16 cellular contexts compared by ENCODE assay signal in genomic region chr19:4446801-4447200, GRCh38. TPM values are rescaled to one million over a fixed set of nuclear protein-coding genes. Genes with fewer than 3 reads are reported as not detected.
DNase-seq lines count a peak whose midpoint lies in the region; ATAC-seq, FAIRE-seq and TF ChIP-seq lines count a peak whose summit lies in the region.
"Had no signal": no experiment of that assay in that cellular context is flagged by ENCODE, and none has a peak within 500 bp of the region (broad histone marks: within the 10 kb centered on the region; RNA-seq: fewer than 3 reads in every experiment).

No MANE protein-coding gene starts in this region.

- H3K27me3 ChIP-seq in IMR-90 (ENCODE audit: control insufficient read depth, insufficient read depth, low read length) (no peaks in the 10 kb centered on the region), H1 (replicated peaks in 1 of 4; ENCODE audit: control insufficient read depth in 3 of 4, extremely low read depth in 1 of 4, insufficient read depth in 3 of 4, low read length in 3 of 4) (no peaks in the 10 kb centered on the region), osteoblast (ENCODE audit: insufficient read depth, low read length) (no peaks in the 10 kb centered on the region), GM23248 (replicated peaks; ENCODE audit: insufficient read depth) (no peaks in the 10 kb centered on the region)
- H3K27me3 ChIP-seq: BLaER1 treated with 17β-estradiol and CSF1 and Interleukin-3, amounts not matched to agents 10 nM and 100 nM had no signal

- CTCF ChIA-PET in IMR-90 (lab: Yijun Ruan, JAX), result no interaction called here
- CTCF ChIA-PET in H1 (lab: Charles Lee; ENCODE audit: partially characterized antibody), result interaction anchor here (1.1 to 1.2 kb wide), 2 partner anchors 18 to 186 kb away, joined by 3 to 4 read pairs; no protein-coding TSS in a partner anchor

- FAIRE-seq in H1 (lab: Jason Lieb, UNC), result no peak
- FAIRE-seq: GM12878, HTR-8/SVneo had no signal

- WGBS in IMR-90 (ENCODE audit: extremely low coverage in 2 of 2, insufficient read length in 1 of 2), 2 experiments, result 50% methylated on average over 1 of the region's 10 CpGs; no CpG with 5 or more reads in 1 of the 2 experiments
- 85% methylated on average over 10 of the region's 10 CpGs; no CpG with 5 or more reads in 1 of the 2 experiments for WGBS in H1 (ENCODE audit: extremely low coverage in 1 of 2, insufficient coverage in 1 of 2, insufficient read length in 1 of 2, insufficient replicate concordance in 2 of 2, low coverage in 1 of 2, low lambda C conversion rate in 2 of 2, missing lambda C conversion rate in 1 of 2), 2 experiments
- WGBS in GM23248 (ENCODE audit: low coverage in 1 of 2, low lambda C conversion rate in 2 of 2, missing lambda C conversion rate in 2 of 2), 2 experiments, result 72 to 76% methylated on average over 10 of the region's 10 CpGs

- POLR2A ChIA-PET in IMR-90 (lab: Charles Lee; ENCODE audit: unreplicated experiment) (no interaction called here), H1 (lab: Charles Lee; ENCODE audit: partially characterized antibody) (interaction anchor here (0.9 to 58.1 kb wide), 6 partner anchors 9 to 143 kb away, joined by 3 to 1590 read pairs (median 3); partner anchors contain the start of genes CHAF1A, FSD1, SH3GL1 and UBXN6)

- H3K4me3 ChIP-seq in IMR-90 (ENCODE audit: insufficient read depth, low read depth, low read length) (no peak overlapping the region), H1 (ENCODE audit: extremely low read depth in 1 of 4, insufficient read depth in 2 of 4, low read depth in 3 of 4, low read length in 4 of 4) (no peak overlapping the region), osteoblast (ENCODE audit: insufficient read depth, low read length) (no peak overlapping the region), GM23248 (no peak overlapping the region)
- H3K4me3 ChIP-seq: BLaER1 treated with 17β-estradiol and CSF1 and Interleukin-3, amounts not matched to agents 10 nM and 100 nM; GM12878 had no signal

- H3K9me3 ChIP-seq in IMR-90 (ENCODE audit: control insufficient read depth, insufficient read depth, low read length) (no peaks in the 10 kb centered on the region), H1 (ENCODE audit: insufficient read depth in 2 of 2, low read depth in 1 of 2, low read length in 1 of 2) (no peaks in the 10 kb centered on the region), osteoblast (ENCODE audit: low read depth, low read length) (no peaks in the 10 kb centered on the region), GM23248 (ENCODE audit: low read depth) (no peaks in the 10 kb centered on the region)
- H3K9me3 ChIP-seq: BLaER1 treated with 17β-estradiol and CSF1 and Interleukin-3, amounts not matched to agents 10 nM and 100 nM had no signal

- no peak overlapping the region for H2BK12ac ChIP-seq in H1 (ENCODE audit: low read depth, low read length)

- H4K20me1 ChIP-seq in IMR-90 (ENCODE audit: insufficient read depth, low read length) (peaks cover 10% of the 10 kb centered on the region; the same call in 1 of the 2 replicates), H1 (replicated peaks in 1 of 2; ENCODE audit: control insufficient read depth in 1 of 2, insufficient read depth in 2 of 2, low read length in 2 of 2) (peaks cover 13 to 32% of the 10 kb centered on the region in 2 experiments), osteoblast (ENCODE audit: insufficient read depth, low read length) (peaks cover 17% of the 10 kb centered on the region), GM23248 (ENCODE audit: insufficient read depth) (no peaks in the 10 kb centered on the region)

- H2BK20ac ChIP-seq in IMR-90 (ENCODE audit: low read depth, low read length) (no peak overlapping the region), H1 (ENCODE audit: low read length) (no peak overlapping the region)

- no peak for TF ChIP-seq EP300 in H1 (IDR thresholded peaks at IDR 0.05; ENCODE audit: borderline replicate concordance in 1 of 2, low read depth in 2 of 2, low read length in 2 of 2)

- H3K23me2 ChIP-seq in H1 (ENCODE audit: low read depth, low read length), result no peaks in the 10 kb centered on the region

- no peak overlapping the region for H3K27ac ChIP-seq in IMR-90 (ENCODE audit: insufficient read depth, low read length)
- H3K27ac ChIP-seq in H1 (ENCODE audit: low read depth, low read length), result no peak overlapping the region
- no peak overlapping the region for H3K27ac ChIP-seq in osteoblast (ENCODE audit: low read depth, low read length)
- H3K27ac ChIP-seq in GM23248, result no peak overlapping the region
- H3K27ac ChIP-seq: BLaER1 treated with 17β-estradiol and CSF1 and Interleukin-3, amounts not matched to agents 10 nM and 100 nM had no signal

- H3K4me2 ChIP-seq in IMR-90 (ENCODE audit: low read depth, low read length), result no peak overlapping the region
- H3K4me2 ChIP-seq in H1 (ENCODE audit: insufficient read depth in 1 of 2, low read depth in 2 of 2, low read length in 2 of 2), result no peak overlapping the region
- H3K4me2 ChIP-seq in osteoblast (ENCODE audit: insufficient read depth, low read length), result no peak overlapping the region
- no peak overlapping the region for H3K4me2 ChIP-seq in GM23248 (ENCODE audit: unreplicated experiment)
- H3K4me2 ChIP-seq: BLaER1 treated with 17β-estradiol and CSF1 and Interleukin-3, amounts not matched to agents 10 nM and 100 nM had no signal

- no peaks in the 10 kb centered on the region for H3K9me3 Mint-ChIP-seq in stimulated activated naive CD8-positive, alpha-beta T cell treated with anti-CD3 and anti-CD28 coated beads, Interleukin-15, amount 100 ng/mL, for 72 hours
- H3K9me3 Mint-ChIP-seq: CD4-positive, CD25-positive, alpha-beta regulatory T cell had no signal

- H3K79me2 ChIP-seq in H1 (ENCODE audit: control insufficient read depth in 1 of 2, insufficient read depth in 2 of 2, low read length in 2 of 2), result no peaks in the 10 kb centered on the region
- peaks cover 8% of the 10 kb centered on the region for H3K79me2 ChIP-seq in osteoblast (ENCODE audit: insufficient read depth, low read length)
- peaks cover 23% of the 10 kb centered on the region for H3K79me2 ChIP-seq in GM23248 (ENCODE audit: insufficient read depth)

- in situ Hi-C loops in IMR-90 (cut with MboI; ENCODE audit: low sequenced_read_pairs) (no loop called here), GM23248 (cut with MboI) (no loop called here)

- intact Hi-C loops in IMR-90 (cut with micrococcal nuclease), result no loop called here

- H3K14ac ChIP-seq in IMR-90 (replicated peaks; ENCODE audit: low read depth, low read length), result no peak overlapping the region
- H3K14ac ChIP-seq in H1 (ENCODE audit: insufficient read length), result no peak overlapping the region

- no peak overlapping the region for H3K4me3 Mint-ChIP-seq in stimulated activated naive CD8-positive, alpha-beta T cell treated with anti-CD3 and anti-CD28 coated beads, Interleukin-15, amount 100 ng/mL, for 72 hours
- H3K4me3 Mint-ChIP-seq: CD4-positive, CD25-positive, alpha-beta regulatory T cell had no signal

- H3K4me1 Mint-ChIP-seq in stimulated activated naive CD8-positive, alpha-beta T cell treated with anti-CD3 and anti-CD28 coated beads, Interleukin-15, amount 100 ng/mL, for 72 hours, result peaks cover 9% of the 10 kb centered on the region

- H3K27me3 Mint-ChIP-seq in stimulated activated naive CD8-positive, alpha-beta T cell treated with anti-CD3 and anti-CD28 coated beads, Interleukin-15, amount 100 ng/mL, for 72 hours, result no peaks in the 10 kb centered on the region
- H3K27me3 Mint-ChIP-seq: CD4-positive, CD25-positive, alpha-beta regulatory T cell had no signal

- DNase-seq in stimulated activated naive CD8-positive, alpha-beta T cell treated with anti-CD3 and anti-CD28 coated beads, Interleukin-15, Interleukin-2, amounts not matched to agents 100 U/mL and 50 U/mL, for 24 hours, result no peak
- DNase-seq in stimulated activated naive CD8-positive, alpha-beta T cell treated with anti-CD3 and anti-CD28 coated beads, Interleukin-15, amount 100 ng/mL, for 72 hours, result no peak
- DNase-seq in IMR-90 (no peak), H1 (ENCODE audit: low read depth in 1 of 2, low spot score in 2 of 2) (no peak), osteoblast (ENCODE audit: insufficient read length, low spot score, missing footprints) (peak; percentile 76), GM23248 (no peak)
- DNase-seq: ACHN; CD4-positive, CD25-positive, alpha-beta regulatory T cell; DMS 273 treated with DMSO at 0.1 percent for 48 hours; KBM-7 had no signal

- H4K91ac ChIP-seq in IMR-90 (ENCODE audit: insufficient read depth, low read depth, low read length) (no peak overlapping the region), H1 (replicated peaks; ENCODE audit: insufficient read length, low read length) (no peak overlapping the region)

- H3K4ac ChIP-seq in IMR-90 (ENCODE audit: low read depth, low read length) (no peak overlapping the region), H1 (replicated peaks; ENCODE audit: insufficient read length, low read depth, low read length) (no peak overlapping the region)

- TF ChIP-seq POLR2A in IMR-90 (IDR thresholded peaks at IDR 0.05; ENCODE audit: low read depth, low read length) (no peak), H1 (IDR thresholded peaks at IDR 0.05; ENCODE audit: control extremely low read depth in 1 of 2, low read depth in 2 of 2, low read length in 2 of 2) (no peak)

- no peaks in the 10 kb centered on the region for H3K9me2 ChIP-seq in GM23248 (ENCODE audit: insufficient read depth)

- no peak overlapping the region for H2BK5ac ChIP-seq in IMR-90 (ENCODE audit: low read depth, low read length, poor library complexity, severe bottlenecking)
- no peak overlapping the region for H2BK5ac ChIP-seq in H1 (ENCODE audit: low read depth, low read length)

- H3K56ac ChIP-seq in IMR-90 (ENCODE audit: extremely low read depth, insufficient read depth, low read length) (no peak overlapping the region), H1 (replicated peaks; ENCODE audit: insufficient read length, low read depth, low read length) (no peak overlapping the region)

- dilution Hi-C loops in IMR-90 (cut with HindIII; ENCODE audit: low sequenced_read_pairs, unreplicated experiment), result no loop called here

- H2AFZ ChIP-seq in IMR-90 (replicated peaks; ENCODE audit: low read length, poor library complexity) (peak overlapping the region; percentile 32), H1 (ENCODE audit: low read length) (no peak overlapping the region), osteoblast (ENCODE audit: low read length) (no peak overlapping the region), GM23248 (no peak overlapping the region)

- H3K27ac Mint-ChIP-seq in stimulated activated naive CD8-positive, alpha-beta T cell treated with anti-CD3 and anti-CD28 coated beads, Interleukin-15, amount 100 ng/mL, for 72 hours, result peak overlapping the region in 1 of 2 donors; percentile 67
- H3K27ac Mint-ChIP-seq: CD4-positive, CD25-positive, alpha-beta regulatory T cell had no signal

- no peaks in the 10 kb centered on the region; the same call in 1 of the 2 replicates for H3F3A ChIP-seq in GM23248 (ENCODE audit: insufficient read depth)

- peaks cover 0 to 30% of the 10 kb centered on the region in 2 experiments; a peak in 3 of 4 replicates for H3K79me1 ChIP-seq in IMR-90 (ENCODE audit: low read depth in 1 of 2, low read length in 2 of 2)
- no peaks in the 10 kb centered on the region; the same call in 1 of the 2 replicates for H3K79me1 ChIP-seq in H1 (ENCODE audit: low read depth, low read length)

- H4K5ac ChIP-seq in IMR-90 (ENCODE audit: low read depth, low read length) (no peak overlapping the region), H1 (ENCODE audit: insufficient read length, low read depth, low read length) (no peak overlapping the region)

- H3K23ac ChIP-seq in IMR-90 (ENCODE audit: low read depth, low read length) (no peak overlapping the region), H1 (ENCODE audit: insufficient read length) (no peak overlapping the region)

- H3K9ac ChIP-seq in IMR-90 (ENCODE audit: low read depth, low read length) (no peak overlapping the region), H1 (replicated peaks in 1 of 4; ENCODE audit: extremely low read depth in 1 of 4, low read depth in 3 of 4, low read length in 3 of 4) (no peak overlapping the region), GM23248 (no peak overlapping the region)
- H3K9ac ChIP-seq: BLaER1 treated with 17β-estradiol and CSF1 and Interleukin-3, amounts not matched to agents 10 nM and 100 nM had no signal

- BruUV-seq in IMR-90 (replicated peaks; lab: Mats Ljungman, UMichigan), result no TSS peak

- H3K4me1 ChIP-seq in IMR-90 (ENCODE audit: control insufficient read depth, insufficient read depth, low read length) (no peaks in the 10 kb centered on the region; the same call in 1 of the 2 replicates), H1 (replicated peaks in 1 of 4; ENCODE audit: control insufficient read depth in 3 of 4, insufficient read depth in 4 of 4, low read length in 3 of 4) (peaks cover 0 to 2% (median 0%) of the 10 kb centered on the region in 4 experiments; a peak in 4 of 7 replicates), osteoblast (ENCODE audit: insufficient read depth, low read length) (no peaks in the 10 kb centered on the region), GM23248 (ENCODE audit: insufficient read depth) (no peaks in the 10 kb centered on the region)

- ATAC-seq in stimulated activated naive CD8-positive, alpha-beta T cell treated with anti-CD3 and anti-CD28 coated beads, Interleukin-15, Interleukin-2, amounts not matched to agents 100 U/mL and 50 U/mL, for 24 hours, result peak; percentile 10
- ATAC-seq in stimulated activated naive CD8-positive, alpha-beta T cell treated with anti-CD3 and anti-CD28 coated beads, Interleukin-15, amount 100 ng/mL, for 72 hours, result no peak
- ATAC-seq in IMR-90 (ENCODE audit: low read depth) (no peak), HG02759 (IDR thresholded peaks at IDR 0.05; ENCODE audit: unreplicated experiment) (no peak), GM21529 (IDR thresholded peaks at IDR 0.05; ENCODE audit: unreplicated experiment) (no peak)
- ATAC-seq: GM12878, HCT116 had no signal

- H2AK5ac ChIP-seq in IMR-90 (ENCODE audit: low read depth, low read length), result no peak overlapping the region
- no peak overlapping the region for H2AK5ac ChIP-seq in H1 (ENCODE audit: low read depth, low read length)

- no peaks in the 10 kb centered on the region for H3K9me1 ChIP-seq in IMR-90 (ENCODE audit: insufficient read depth, low read length)

- H2BK120ac ChIP-seq in IMR-90 (ENCODE audit: low read depth, low read length), result no peak overlapping the region
- no peak overlapping the region for H2BK120ac ChIP-seq in H1 (replicated peaks; ENCODE audit: low read depth, low read length)

- H2BK15ac ChIP-seq in IMR-90 (ENCODE audit: low read depth, low read length), result no peak overlapping the region
- no peak overlapping the region for H2BK15ac ChIP-seq in H1 (ENCODE audit: low read length)

- H2AK9ac ChIP-seq in IMR-90 (replicated peaks; ENCODE audit: low read depth, low read length, poor library complexity), result no peak overlapping the region

- no peak overlapping the region for H4K8ac ChIP-seq in IMR-90 (ENCODE audit: low read depth in 2 of 2, low read length in 2 of 2)
- H4K8ac ChIP-seq in H1 (ENCODE audit: extremely low read depth, insufficient read depth, low read length), result 0 out of 2 replicates have a peak overlapping the region, but pooled peaks have one; percentile 28

- H3K18ac ChIP-seq in IMR-90 (ENCODE audit: low read depth, low read length) (no peak overlapping the region), H1 (ENCODE audit: extremely low read depth, low read length) (no peak overlapping the region)

- H3K36me3 ChIP-seq in IMR-90 (ENCODE audit: control insufficient read depth, insufficient read depth, low read length), result peaks cover 62% of the 10 kb centered on the region
- peaks cover 15 to 36% (median 27%) of the 10 kb centered on the region in 4 experiments; a peak in 7 of 8 replicates for H3K36me3 ChIP-seq in H1 (ENCODE audit: control insufficient read depth in 2 of 4, insufficient read depth in 4 of 4, low read length in 3 of 4)
- peaks cover 67% of the 10 kb centered on the region for H3K36me3 ChIP-seq in osteoblast (ENCODE audit: insufficient read depth, low read length)
- peaks cover 18% of the 10 kb centered on the region; the same call in 1 of the 2 replicates for H3K36me3 ChIP-seq in GM23248 (ENCODE audit: low read depth)

- TF ChIP-seq CTCF in IMR-90 (conservative IDR thresholded peaks at IDR 0.05; ENCODE audit: low read depth, low read length) (no peak), H1 (IDR thresholded peaks at IDR 0.05; ENCODE audit: control extremely low read depth in 1 of 3, insufficient read depth in 1 of 3, low read depth in 1 of 3, low read length in 3 of 3) (no peak), osteoblast (IDR thresholded peaks at IDR 0.05; ENCODE audit: extremely low read depth, low read depth, low read length) (no peak)

- TF ChIP-seq RAD21 in IMR-90 (IDR thresholded peaks at IDR 0.05; ENCODE audit: low read length), result no peak
- TF ChIP-seq RAD21 in H1 (IDR thresholded peaks at IDR 0.05 in 1 of 2, conservative IDR thresholded peaks at IDR 0.05 in 1 of 2; ENCODE audit: low read depth in 2 of 2, low read length in 2 of 2), result no peak

RNA-seq across cellular contexts. Expression of gene UBXN6, which starts 10.8 kb away (rescaled TPM):
- total RNA-seq in IMR-90 (2012; rRNA removed) (74.2 and 84.2 TPM in 2 replicates), osteoblast (120 and 136 TPM in 2 replicates)
- polyA plus RNA-seq in IMR-90 (2012; rRNA removed) (86.5 and 98.3 TPM in 2 replicates), H1 (2011; rRNA removed) (43.8 and 63.0 TPM in 2 replicates), GM23248 (2016; fragmentation: Nextera tagmentation; extraction: Ambion mirVana) (45.8 and 48.8 TPM in 2 replicates)
- 112 and 127 TPM in 2 replicates for polyA plus RNA-seq in IMR-90 (2012; cell fraction: cytosol; rRNA removed)
- polyA plus RNA-seq in IMR-90 (2012; cell fraction: nucleus; rRNA removed; ENCODE audit: low replicate concordance), result 144 and 228 TPM in 2 replicates
- 28.0 and 29.9 TPM in 2 replicates for total RNA-seq in H1 (2021; fragmentation: NEBNext Ultra II Directional; extraction: Animal tissue kit (Norgen Biotek cat#: 25700))
- 32.6 TPM for polyA plus RNA-seq in H1 (2011; cell fraction: cytosol; rRNA removed)
- polyA plus RNA-seq in H1 (2011; cell fraction: nucleus; rRNA removed), result 36.9 TPM
- polyA plus RNA-seq in H1 (2012, experiment 1 of 2), result 25.0 to 35.0 TPM (median 33.0 TPM) in 4 replicates
- 32.1 TPM for polyA plus RNA-seq in H1 (2012, experiment 2 of 2)
- 25.5 TPM for polyA plus RNA-seq in H1 (2013, experiment 1 of 2)
- 25.7 TPM for polyA plus RNA-seq in H1 (2013, experiment 2 of 2)
- polyA minus RNA-seq in H1 (2011; rRNA and poly(A)+ RNA removed), result 11.3 and 12.9 TPM in 2 replicates
- polyA minus RNA-seq in H1 (2011; cell fraction: cytosol; rRNA and poly(A)+ RNA removed), result 18.1 TPM
- polyA minus RNA-seq in H1 (2011; cell fraction: nucleus; rRNA and poly(A)+ RNA removed), result 16.4 TPM
- total RNA-seq in GM23248 (2014; rRNA removed; shearing (Covaris generic)), result 113 and 118 TPM in 2 replicates

RNA-seq across cellular contexts. Expression of gene HDGFL2, which starts 25.3 kb away (rescaled TPM):
- total RNA-seq in IMR-90 (2012; rRNA removed), result 35.8 and 45.5 TPM in 2 replicates
- polyA plus RNA-seq in IMR-90 (2012; rRNA removed), result 48.5 and 53.0 TPM in 2 replicates
- polyA plus RNA-seq in IMR-90 (2012; cell fraction: cytosol; rRNA removed), result 52.7 and 54.3 TPM in 2 replicates
- 90.4 and 123 TPM in 2 replicates for polyA plus RNA-seq in IMR-90 (2012; cell fraction: nucleus; rRNA removed; ENCODE audit: low replicate concordance)
- total RNA-seq in H1 (2021; fragmentation: NEBNext Ultra II Directional; extraction: Animal tissue kit (Norgen Biotek cat#: 25700)), result 102 and 106 TPM in 2 replicates
- 31.1 and 46.8 TPM in 2 replicates for polyA plus RNA-seq in H1 (2011; rRNA removed)
- polyA plus RNA-seq in H1 (2011; cell fraction: cytosol; rRNA removed), result 60.2 TPM
- polyA plus RNA-seq in H1 (2011; cell fraction: nucleus; rRNA removed), result 76.7 TPM
- polyA plus RNA-seq in H1 (2012, experiment 1 of 2), result 80.0 to 94.0 TPM (median 88.5 TPM) in 4 replicates
- 61.0 TPM for polyA plus RNA-seq in H1 (2012, experiment 2 of 2)
- polyA plus RNA-seq in H1 (2013, experiment 1 of 2), result 61.1 TPM
- polyA plus RNA-seq in H1 (2013, experiment 2 of 2), result 57.8 TPM
- 15.9 and 22.3 TPM in 2 replicates for polyA minus RNA-seq in H1 (2011; rRNA and poly(A)+ RNA removed)
- polyA minus RNA-seq in H1 (2011; cell fraction: cytosol; rRNA and poly(A)+ RNA removed), result 37.7 TPM
- polyA minus RNA-seq in H1 (2011; cell fraction: nucleus; rRNA and poly(A)+ RNA removed), result 33.9 TPM
- total RNA-seq in osteoblast, result 44.2 and 48.5 TPM in 2 replicates
- 50.7 and 57.4 TPM in 2 replicates for total RNA-seq in GM23248 (2014; rRNA removed; shearing (Covaris generic))
- polyA plus RNA-seq in GM23248 (2016; fragmentation: Nextera tagmentation; extraction: Ambion mirVana), result 23.0 TPM in 2 replicates

RNA-seq across cellular contexts. Expression of gene CHAF1A, which starts 44.4 kb away (rescaled TPM):
- total RNA-seq in IMR-90 (2012; rRNA removed), result 11.4 and 12.4 TPM in 2 replicates
- 22.9 and 26.7 TPM in 2 replicates for polyA plus RNA-seq in IMR-90 (2012; rRNA removed)
- 16.1 and 20.9 TPM in 2 replicates for polyA plus RNA-seq in IMR-90 (2012; cell fraction: cytosol; rRNA removed)
- 18.2 and 45.9 TPM in 2 replicates for polyA plus RNA-seq in IMR-90 (2012; cell fraction: nucleus; rRNA removed; ENCODE audit: low replicate concordance)
- total RNA-seq in H1 (2021; fragmentation: NEBNext Ultra II Directional; extraction: Animal tissue kit (Norgen Biotek cat#: 25700)), result 146 and 147 TPM in 2 replicates
- polyA plus RNA-seq in H1 (2011; rRNA removed), result 122 and 190 TPM in 2 replicates
- polyA plus RNA-seq in H1 (2011; cell fraction: cytosol; rRNA removed), result 126 TPM
- polyA plus RNA-seq in H1 (2011; cell fraction: nucleus; rRNA removed), result 306 TPM
- polyA plus RNA-seq in H1 (2012, experiment 1 of 2), result 88.0 to 134 TPM (median 124 TPM) in 4 replicates
- 49.9 TPM for polyA plus RNA-seq in H1 (2012, experiment 2 of 2)
- polyA plus RNA-seq in H1 (2013, experiment 1 of 2), result 98.3 TPM
- 96.0 TPM for polyA plus RNA-seq in H1 (2013, experiment 2 of 2)
- polyA minus RNA-seq in H1 (2011; rRNA and poly(A)+ RNA removed), result 58.2 and 63.1 TPM in 2 replicates
- 94.8 TPM for polyA minus RNA-seq in H1 (2011; cell fraction: cytosol; rRNA and poly(A)+ RNA removed)
- polyA minus RNA-seq in H1 (2011; cell fraction: nucleus; rRNA and poly(A)+ RNA removed), result 110 TPM
- total RNA-seq in osteoblast, result 3.6 and 5.6 TPM in 2 replicates
- total RNA-seq in GM23248 (2014; rRNA removed; shearing (Covaris generic)), result 9.1 and 11.6 TPM in 2 replicates
- polyA plus RNA-seq in GM23248 (2016; fragmentation: Nextera tagmentation; extraction: Ambion mirVana), result 11.9 and 12.6 TPM in 2 replicates

RNA-seq across cellular contexts. Expression of gene SH3GL1, which starts 46.5 kb away (rescaled TPM):
- total RNA-seq in IMR-90 (2012; rRNA removed) (28.1 and 32.2 TPM in 2 replicates), osteoblast (83.2 and 84.9 TPM in 2 replicates)
- polyA plus RNA-seq in IMR-90 (2012; rRNA removed) (138 and 161 TPM in 2 replicates), H1 (2011; rRNA removed) (81.5 and 120 TPM in 2 replicates), GM23248 (2016; fragmentation: Nextera tagmentation; extraction: Ambion mirVana) (151 and 159 TPM in 2 replicates)
- polyA plus RNA-seq in IMR-90 (2012; cell fraction: cytosol; rRNA removed), result 103 and 170 TPM in 2 replicates
- 93.0 and 160 TPM in 2 replicates for polyA plus RNA-seq in IMR-90 (2012; cell fraction: nucleus; rRNA removed; ENCODE audit: low replicate concordance)
- total RNA-seq in H1 (2021; fragmentation: NEBNext Ultra II Directional; extraction: Animal tissue kit (Norgen Biotek cat#: 25700)), result 102 TPM in 2 replicates
- polyA plus RNA-seq in H1 (2011; cell fraction: cytosol; rRNA removed), result 72.0 TPM
- 90.4 TPM for polyA plus RNA-seq in H1 (2011; cell fraction: nucleus; rRNA removed)
- polyA plus RNA-seq in H1 (2012, experiment 1 of 2), result 57.4 to 81.4 TPM (median 79.5 TPM) in 4 replicates
- 84.4 TPM for polyA plus RNA-seq in H1 (2012, experiment 2 of 2)
- 86.5 TPM for polyA plus RNA-seq in H1 (2013, experiment 1 of 2)
- 87.7 TPM for polyA plus RNA-seq in H1 (2013, experiment 2 of 2)
- 18.0 and 18.8 TPM in 2 replicates for polyA minus RNA-seq in H1 (2011; rRNA and poly(A)+ RNA removed)
- 40.1 TPM for polyA minus RNA-seq in H1 (2011; cell fraction: cytosol; rRNA and poly(A)+ RNA removed)
- polyA minus RNA-seq in H1 (2011; cell fraction: nucleus; rRNA and poly(A)+ RNA removed), result 27.2 TPM
- total RNA-seq in GM23248 (2014; rRNA removed; shearing (Covaris generic)), result 114 and 141 TPM in 2 replicates

Comparison
In these comparisons a context has a peak if more than half of its experiments do, and no peak if none do; other contexts are left out.
1. RNA of gene CHAF1A, which starts 44.4 kb away (total RNA-seq): 146 to 147 TPM in H1; 11.4 to 12.4 TPM in IMR-90, 9.1 to 11.6 TPM in GM23248 and 3.6 to 5.6 TPM in osteoblast; every median in the first group is over 10 times any median in the second.